2 cellular contexts compared by ENCODE assay signal in the genomic region with DNA sequence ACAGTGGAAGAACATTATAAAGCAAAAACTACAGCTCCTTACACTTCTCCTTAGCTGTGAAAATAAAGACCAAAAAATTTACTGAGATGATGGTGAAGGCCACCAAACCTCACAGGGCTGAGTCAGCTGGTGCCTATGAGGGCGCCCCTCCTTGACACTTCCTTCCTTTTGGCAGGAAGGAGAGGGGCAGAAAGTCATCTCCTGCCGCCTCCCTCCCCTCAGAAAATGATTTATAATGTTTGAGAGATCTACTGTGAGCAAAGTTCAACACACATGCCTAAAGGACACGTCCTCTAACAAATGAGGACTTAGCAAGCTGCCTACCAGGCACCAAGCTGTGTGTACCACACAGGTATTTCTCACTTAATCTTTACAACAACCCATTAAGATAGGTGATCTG.
TF ChIP-seq lines count a peak whose summit lies in the region.

No MANE protein-coding gene starts in this region.

TF ChIP-seq in HCT116, 20 proteins besides CTCF, POLR2A, EP300 and RAD21:
- no peak for TF ChIP-seq CEBPB (IDR thresholded peaks at IDR 0.05; ENCODE audit: low read depth)
- no peak for TF ChIP-seq EZH2phosphoT487 (IDR thresholded peaks at IDR 0.05; ENCODE audit: borderline replicate concordance)
- TF ChIP-seq EZH2 (IDR thresholded peaks at IDR 0.05): no peak
- no peak for TF ChIP-seq YY1 (IDR thresholded peaks at IDR 0.05; ENCODE audit: extremely low read depth, insufficient replicate concordance, low read depth, low read length)
- TF ChIP-seq, protein P1, sequence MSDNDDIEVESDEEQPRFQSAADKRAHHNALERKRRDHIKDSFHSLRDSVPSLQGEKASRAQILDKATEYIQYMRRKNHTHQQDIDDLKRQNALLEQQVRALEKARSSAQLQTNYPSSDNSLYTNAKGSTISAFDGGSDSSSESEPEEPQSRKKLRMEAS (IDR thresholded peaks at IDR 0.05): no peak
- no peak for TF ChIP-seq TCF7L2 (IDR thresholded peaks at IDR 0.05; ENCODE audit: borderline replicate concordance, extremely low read depth, insufficient read depth, insufficient read length)

TF ChIP-seq in H1, 55 proteins besides CTCF, POLR2A, EP300 and RAD21:
- TF ChIP-seq JUND (IDR thresholded peaks at IDR 0.05; ENCODE audit: low read length) (no peak), FOSL1 (IDR thresholded peaks at IDR 0.05; ENCODE audit: insufficient read depth, low read depth, low read length) (no peak), SUZ12 (IDR thresholded peaks at IDR 0.05; ENCODE audit: low read length) (no peak), SP1 (IDR thresholded peaks at IDR 0.05; ENCODE audit: low read depth, low read length) (no peak), SIRT6 (IDR thresholded peaks at IDR 0.05; ENCODE audit: low read length) (no peak), SIX5 (IDR thresholded peaks at IDR 0.05; ENCODE audit: low read depth, low read length) (no peak), TBP (IDR thresholded peaks at IDR 0.05; ENCODE audit: low read depth, low read length) (no peak), PHF8 (conservative IDR thresholded peaks at IDR 0.05; ENCODE audit: low read depth, low read length) (no peak), CREB1 (IDR thresholded peaks at IDR 0.05) (no peak)
- TF ChIP-seq, protein P2, sequence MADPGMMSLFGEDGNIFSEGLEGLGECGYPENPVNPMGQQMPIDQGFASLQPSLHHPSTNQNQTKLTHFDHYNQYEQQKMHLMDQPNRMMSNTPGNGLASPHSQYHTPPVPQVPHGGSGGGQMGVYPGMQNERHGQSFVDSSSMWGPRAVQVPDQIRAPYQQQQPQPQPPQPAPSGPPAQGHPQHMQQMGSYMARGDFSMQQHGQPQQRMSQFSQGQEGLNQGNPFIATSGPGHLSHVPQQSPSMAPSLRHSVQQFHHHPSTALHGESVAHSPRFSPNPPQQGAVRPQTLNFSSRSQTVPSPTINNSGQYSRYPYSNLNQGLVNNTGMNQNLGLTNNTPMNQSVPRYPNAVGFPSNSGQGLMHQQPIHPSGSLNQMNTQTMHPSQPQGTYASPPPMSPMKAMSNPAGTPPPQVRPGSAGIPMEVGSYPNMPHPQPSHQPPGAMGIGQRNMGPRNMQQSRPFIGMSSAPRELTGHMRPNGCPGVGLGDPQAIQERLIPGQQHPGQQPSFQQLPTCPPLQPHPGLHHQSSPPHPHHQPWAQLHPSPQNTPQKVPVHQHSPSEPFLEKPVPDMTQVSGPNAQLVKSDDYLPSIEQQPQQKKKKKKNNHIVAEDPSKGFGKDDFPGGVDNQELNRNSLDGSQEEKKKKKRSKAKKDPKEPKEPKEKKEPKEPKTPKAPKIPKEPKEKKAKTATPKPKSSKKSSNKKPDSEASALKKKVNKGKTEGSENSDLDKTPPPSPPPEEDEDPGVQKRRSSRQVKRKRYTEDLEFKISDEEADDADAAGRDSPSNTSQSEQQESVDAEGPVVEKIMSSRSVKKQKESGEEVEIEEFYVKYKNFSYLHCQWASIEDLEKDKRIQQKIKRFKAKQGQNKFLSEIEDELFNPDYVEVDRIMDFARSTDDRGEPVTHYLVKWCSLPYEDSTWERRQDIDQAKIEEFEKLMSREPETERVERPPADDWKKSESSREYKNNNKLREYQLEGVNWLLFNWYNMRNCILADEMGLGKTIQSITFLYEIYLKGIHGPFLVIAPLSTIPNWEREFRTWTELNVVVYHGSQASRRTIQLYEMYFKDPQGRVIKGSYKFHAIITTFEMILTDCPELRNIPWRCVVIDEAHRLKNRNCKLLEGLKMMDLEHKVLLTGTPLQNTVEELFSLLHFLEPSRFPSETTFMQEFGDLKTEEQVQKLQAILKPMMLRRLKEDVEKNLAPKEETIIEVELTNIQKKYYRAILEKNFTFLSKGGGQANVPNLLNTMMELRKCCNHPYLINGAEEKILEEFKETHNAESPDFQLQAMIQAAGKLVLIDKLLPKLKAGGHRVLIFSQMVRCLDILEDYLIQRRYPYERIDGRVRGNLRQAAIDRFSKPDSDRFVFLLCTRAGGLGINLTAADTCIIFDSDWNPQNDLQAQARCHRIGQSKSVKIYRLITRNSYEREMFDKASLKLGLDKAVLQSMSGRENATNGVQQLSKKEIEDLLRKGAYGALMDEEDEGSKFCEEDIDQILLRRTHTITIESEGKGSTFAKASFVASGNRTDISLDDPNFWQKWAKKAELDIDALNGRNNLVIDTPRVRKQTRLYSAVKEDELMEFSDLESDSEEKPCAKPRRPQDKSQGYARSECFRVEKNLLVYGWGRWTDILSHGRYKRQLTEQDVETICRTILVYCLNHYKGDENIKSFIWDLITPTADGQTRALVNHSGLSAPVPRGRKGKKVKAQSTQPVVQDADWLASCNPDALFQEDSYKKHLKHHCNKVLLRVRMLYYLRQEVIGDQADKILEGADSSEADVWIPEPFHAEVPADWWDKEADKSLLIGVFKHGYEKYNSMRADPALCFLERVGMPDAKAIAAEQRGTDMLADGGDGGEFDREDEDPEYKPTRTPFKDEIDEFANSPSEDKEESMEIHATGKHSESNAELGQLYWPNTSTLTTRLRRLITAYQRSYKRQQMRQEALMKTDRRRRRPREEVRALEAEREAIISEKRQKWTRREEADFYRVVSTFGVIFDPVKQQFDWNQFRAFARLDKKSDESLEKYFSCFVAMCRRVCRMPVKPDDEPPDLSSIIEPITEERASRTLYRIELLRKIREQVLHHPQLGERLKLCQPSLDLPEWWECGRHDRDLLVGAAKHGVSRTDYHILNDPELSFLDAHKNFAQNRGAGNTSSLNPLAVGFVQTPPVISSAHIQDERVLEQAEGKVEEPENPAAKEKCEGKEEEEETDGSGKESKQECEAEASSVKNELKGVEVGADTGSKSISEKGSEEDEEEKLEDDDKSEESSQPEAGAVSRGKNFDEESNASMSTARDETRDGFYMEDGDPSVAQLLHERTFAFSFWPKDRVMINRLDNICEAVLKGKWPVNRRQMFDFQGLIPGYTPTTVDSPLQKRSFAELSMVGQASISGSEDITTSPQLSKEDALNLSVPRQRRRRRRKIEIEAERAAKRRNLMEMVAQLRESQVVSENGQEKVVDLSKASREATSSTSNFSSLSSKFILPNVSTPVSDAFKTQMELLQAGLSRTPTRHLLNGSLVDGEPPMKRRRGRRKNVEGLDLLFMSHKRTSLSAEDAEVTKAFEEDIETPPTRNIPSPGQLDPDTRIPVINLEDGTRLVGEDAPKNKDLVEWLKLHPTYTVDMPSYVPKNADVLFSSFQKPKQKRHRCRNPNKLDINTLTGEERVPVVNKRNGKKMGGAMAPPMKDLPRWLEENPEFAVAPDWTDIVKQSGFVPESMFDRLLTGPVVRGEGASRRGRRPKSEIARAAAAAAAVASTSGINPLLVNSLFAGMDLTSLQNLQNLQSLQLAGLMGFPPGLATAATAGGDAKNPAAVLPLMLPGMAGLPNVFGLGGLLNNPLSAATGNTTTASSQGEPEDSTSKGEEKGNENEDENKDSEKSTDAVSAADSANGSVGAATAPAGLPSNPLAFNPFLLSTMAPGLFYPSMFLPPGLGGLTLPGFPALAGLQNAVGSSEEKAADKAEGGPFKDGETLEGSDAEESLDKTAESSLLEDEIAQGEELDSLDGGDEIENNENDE (IDR thresholded peaks at IDR 0.05; ENCODE audit: insufficient replicate concordance, low read length): no peak
